Comparison of ENCODE assay signal across 24 cellular contexts in genomic region chr7:74181821-74182220, GRCh38. TPM values are rescaled to one million over a fixed set of nuclear protein-coding genes. Genes with fewer than 3 reads are reported as not detected.
A peak's percentile ranks its signal among the peaks of the same experiment; 100 is the strongest.
DNase-seq lines count a peak whose midpoint lies in the region; ATAC-seq and TF ChIP-seq lines count a peak whose summit lies in the region.
"Had no signal": no experiment of that assay in that cellular context is flagged by ENCODE, and none has a peak within 500 bp of the region (broad histone marks: within the 10 kb centered on the region; RNA-seq: fewer than 3 reads in every experiment).

No MANE protein-coding gene starts in this region.

- POLR2A ChIA-PET in naive thymus-derived CD4-positive, alpha-beta T cell (lab: Charles Lee): interaction anchor here (3.4 kb wide), 1 partner anchor 8 kb away, joined by 32 read pairs; the partner anchor contains the start of gene EIF4H

- DNase-seq in cardiac muscle cell (ENCODE audit: low read depth in 1 of 2, low spot score in 1 of 2) (no peak), heart left ventricle (no peak), RWPE2 (ENCODE audit: low spot score) (no peak), upper lobe of left lung (no peak), NCI-H2081 treated with DMSO at 0.1 percent for 48 hours (lab: John Stamatoyannopoulos, UW) (no peak)
- no peak for DNase-seq in naive thymus-derived CD4-positive, alpha-beta T cell
- no peak for DNase-seq in activated CD8-positive, alpha-beta memory T cell treated with anti-CD3 and anti-CD28 coated beads, Interleukin-2, amount 50 U/mL, for 48 hours
- DNase-seq: ACHN; activated CD4-positive, alpha-beta T cell treated with anti-CD3 and anti-CD28 coated beads for 4 hours; activated CD8-positive, alpha-beta memory T cell treated with anti-CD3 and anti-CD28 coated beads, Interleukin-2, amount 10 ng/mL, durations not matched to agents 7 days and 5 days; activated effector memory CD4-positive, alpha-beta T cell treated with Interleukin-2 at 50 U/mL for 16 hours; amygdala; C1 segment of cervical spinal cord; KBM-7; kidney glomerular epithelial cell; mesenchymal stem cell; MV-4-11; naive B cell; NCI-H1694; SHP77 treated with DMSO at 0.1 percent for 48 hours; stomach had no signal

- TF ChIP-seq CTCF in cardiac muscle cell (IDR thresholded peaks at IDR 0.05; ENCODE audit: low read depth, low read length) (no peak), heart left ventricle (IDR thresholded peaks at IDR 0.05) (no peak), RWPE2 (IDR thresholded peaks at IDR 0.05; ENCODE audit: poor library complexity, severe bottlenecking) (no peak), upper lobe of left lung (IDR thresholded peaks at IDR 0.05) (no peak)

- peak overlapping the region in 4 of 10 donors; percentile 36 to 75 (median 60) for H3K4me3 Mint-ChIP-seq in naive thymus-derived CD4-positive, alpha-beta T cell
- H3K4me3 Mint-ChIP-seq: activated CD8-positive, alpha-beta memory T cell treated with anti-CD3 and anti-CD28 coated beads, Interleukin-2, amount 10 ng/mL, durations not matched to agents 7 days and 5 days; dendritic cell treated with granulocyte-macrophage colony-stimulating factor and Interleukin-4, amounts not matched to agents 40 ng/mL and 50 ng/mL, for 4 days; type B pancreatic cell had no signal

- H3K27me3 ChIP-seq in cardiac muscle cell: no peaks in the 10 kb centered on the region
- H3K27me3 ChIP-seq in heart left ventricle: no peaks in the 10 kb centered on the region
- no peaks in the 10 kb centered on the region for H3K27me3 ChIP-seq in RWPE2 (ENCODE audit: insufficient read depth, poor library complexity, severe bottlenecking)
- no peaks in the 10 kb centered on the region for H3K27me3 ChIP-seq in naive thymus-derived CD4-positive, alpha-beta T cell (ENCODE audit: control insufficient read depth in 2 of 2, insufficient read depth in 2 of 2, low read length in 2 of 2)
- H3K27me3 ChIP-seq in upper lobe of left lung: no peaks in the 10 kb centered on the region
- H3K27me3 ChIP-seq: stomach had no signal

- no peak overlapping the region for H3K4me3 ChIP-seq in cardiac muscle cell
- no peak overlapping the region for H3K4me3 ChIP-seq in heart left ventricle
- H3K4me3 ChIP-seq in RWPE2 (ENCODE audit: severe bottlenecking): no peak overlapping the region
- no peak overlapping the region for H3K4me3 ChIP-seq in naive thymus-derived CD4-positive, alpha-beta T cell (ENCODE audit: low read length)
- no peak overlapping the region for H3K4me3 ChIP-seq in upper lobe of left lung
- H3K4me3 ChIP-seq: stomach had no signal

- peaks cover 28% of the 10 kb centered on the region for H3K4me1 ChIP-seq in cardiac muscle cell (ENCODE audit: low read depth)
- peaks cover 20 to 97% (median 87%) of the 10 kb centered on the region in 12 donors for H3K4me1 ChIP-seq in heart left ventricle
- peaks cover 53% of the 10 kb centered on the region for H3K4me1 ChIP-seq in RWPE2 (ENCODE audit: insufficient read depth, poor library complexity, severe bottlenecking)
- peaks cover 50 to 92% of the 10 kb centered on the region in 2 donors for H3K4me1 ChIP-seq in naive thymus-derived CD4-positive, alpha-beta T cell (ENCODE audit: control insufficient read depth in 2 of 2, insufficient read depth in 2 of 2, low read length in 2 of 2)
- H3K4me1 ChIP-seq in upper lobe of left lung: peaks cover 91 to 96% (median 94%) of the 10 kb centered on the region in 4 donors

- 68 to 73% (median 72%) methylated on average over 5 of the region's 5 CpGs for WGBS in heart left ventricle, 4 donors
- WGBS in upper lobe of left lung, 2 donors: 58 to 67% methylated on average over 4 to 5 of the region's 5 CpGs

- H3K9me3 ChIP-seq in cardiac muscle cell (ENCODE audit: low read depth): no peaks in the 10 kb centered on the region
- no peaks in the 10 kb centered on the region for H3K9me3 ChIP-seq in heart left ventricle
- no peaks in the 10 kb centered on the region for H3K9me3 ChIP-seq in RWPE2 (ENCODE audit: severe bottlenecking)
- no peaks in the 10 kb centered on the region for H3K9me3 ChIP-seq in naive thymus-derived CD4-positive, alpha-beta T cell (ENCODE audit: control insufficient read depth in 2 of 3, low read length in 3 of 3)
- H3K9me3 ChIP-seq in upper lobe of left lung: no peaks in the 10 kb centered on the region
- H3K9me3 ChIP-seq: stomach had no signal

- H3K4me1 Mint-ChIP-seq in naive thymus-derived CD4-positive, alpha-beta T cell: peaks cover 68 to 100% (median 88%) of the 10 kb centered on the region in 7 donors

- TF ChIP-seq EP300 in upper lobe of left lung (IDR thresholded peaks at IDR 0.05): no peak

- H3K36me3 ChIP-seq in cardiac muscle cell (no peaks in the 10 kb centered on the region), heart left ventricle (peaks cover 0 to 72% (median 23%) of the 10 kb centered on the region in 9 donors), RWPE2 (ENCODE audit: low read depth) (peaks cover 77% of the 10 kb centered on the region), upper lobe of left lung (peaks cover 0 to 25% (median under 1%) of the 10 kb centered on the region in 4 donors)
- peaks cover 0 to 9% (median 0%) of the 10 kb centered on the region in 3 experiments for H3K36me3 ChIP-seq in naive thymus-derived CD4-positive, alpha-beta T cell (ENCODE audit: control insufficient read depth in 2 of 3, insufficient read depth in 3 of 3, low read length in 3 of 3)

- intact Hi-C loops in heart left ventricle (cut with DNase I): loop anchor here in 5 of 10 donors (10.0 kb wide), 3 partner anchors 107 to 317 kb away; partner anchors contain the start of gene TMEM270 (in 3 of the 5)
- intact Hi-C loops in naive thymus-derived CD4-positive, alpha-beta T cell (cut with micrococcal nuclease): loop anchor here in 1 of 2 donors (2.0 kb wide), 1 partner anchor 113 kb away; no protein-coding TSS in a partner anchor

- ATAC-seq in heart left ventricle (no peak), RWPE2 (ENCODE audit: low read depth) (no peak), GM18870 (IDR thresholded peaks at IDR 0.05; ENCODE audit: unreplicated experiment) (no peak), upper lobe of left lung (ENCODE audit: low FRiP score in 2 of 2) (no peak)
- no peak for ATAC-seq in naive thymus-derived CD4-positive, alpha-beta T cell
- ATAC-seq: activated CD8-positive, alpha-beta memory T cell treated with anti-CD3 and anti-CD28 coated beads, Interleukin-2, amount 10 ng/mL, durations not matched to agents 7 days and 5 days had no signal

- no peak for TF ChIP-seq POLR2A in heart left ventricle (IDR thresholded peaks at IDR 0.05)
- TF ChIP-seq POLR2A in upper lobe of left lung (IDR thresholded peaks at IDR 0.05): no peak

- CTCF ChIA-PET in naive thymus-derived CD4-positive, alpha-beta T cell (lab: Charles Lee): interaction anchor here (0.9 kb wide), 1 partner anchor 12 kb away, joined by 4 read pairs; no protein-coding TSS in a partner anchor

- H3K27ac Mint-ChIP-seq in naive thymus-derived CD4-positive, alpha-beta T cell: peak overlapping the region in 1 of 9 donors; percentile 77

- no peaks in the 10 kb centered on the region for H3K27me3 Mint-ChIP-seq in naive thymus-derived CD4-positive, alpha-beta T cell
- H3K27me3 Mint-ChIP-seq: activated CD8-positive, alpha-beta memory T cell treated with anti-CD3 and anti-CD28 coated beads, Interleukin-2, amount 10 ng/mL, durations not matched to agents 7 days and 5 days; dendritic cell treated with granulocyte-macrophage colony-stimulating factor and Interleukin-4, amounts not matched to agents 40 ng/mL and 50 ng/mL, for 4 days; naive B cell; type B pancreatic cell had no signal

- H3K36me3 Mint-ChIP-seq in naive thymus-derived CD4-positive, alpha-beta T cell: peaks cover 0 to 34% (median 10%) of the 10 kb centered on the region in 5 donors

- H3K9me3 Mint-ChIP-seq in naive thymus-derived CD4-positive, alpha-beta T cell: no peaks in the 10 kb centered on the region
- H3K9me3 Mint-ChIP-seq: dendritic cell treated with granulocyte-macrophage colony-stimulating factor and Interleukin-4, amounts not matched to agents 40 ng/mL and 50 ng/mL, for 4 days; naive B cell; type B pancreatic cell had no signal

- H3K27ac ChIP-seq in cardiac muscle cell (peak overlapping the region; percentile 73), heart left ventricle (peak overlapping the region in 1 of 12 donors; percentile 49), RWPE2 (ENCODE audit: poor library complexity, severe bottlenecking) (peak overlapping the region; percentile 44), upper lobe of left lung (peak overlapping the region in 1 of 4 donors; percentile 7)
- peak overlapping the region; percentile 34 for H3K27ac ChIP-seq in naive thymus-derived CD4-positive, alpha-beta T cell (ENCODE audit: low read depth, low read length)

RNA-seq across cellular contexts. Expression of gene EIF4H, which starts 7.7 kb away (rescaled TPM):
- total RNA-seq in cardiac muscle cell (314 and 330 TPM in 2 replicates), heart left ventricle (100 to 1,000 TPM; 166 to 216 (median 196) TPM), upper lobe of left lung (100 to 1,000 TPM; 123 to 238 (median 203) TPM)
- polyA plus RNA-seq in cardiac muscle cell (323 and 395 TPM in 2 replicates), heart left ventricle (100 to 1,000 TPM in 1 of 2 donors, 10 to 100 TPM in 1; 89.0 to 255 TPM)
- total RNA-seq in naive thymus-derived CD4-positive, alpha-beta T cell: 100 to 1,000 TPM; 163 to 284 (median 223) TPM
- 100 to 1,000 TPM; 256 to 280 TPM for polyA plus RNA-seq in naive thymus-derived CD4-positive, alpha-beta T cell

RNA-seq across cellular contexts. Expression of gene LAT2, which starts 28.0 kb away (rescaled TPM):
- 0.63 and 1.1 TPM in 2 replicates for total RNA-seq in cardiac muscle cell
- 0.86 and 0.94 TPM in 2 replicates for polyA plus RNA-seq in cardiac muscle cell
- 10 to 100 TPM in 1 of 9 donors, 1 to 10 TPM in 8; 1.0 to 20.8 (median 1.5) TPM for total RNA-seq in heart left ventricle
- 1 to 10 TPM; 1.7 to 2.9 TPM for polyA plus RNA-seq in heart left ventricle
- total RNA-seq in naive thymus-derived CD4-positive, alpha-beta T cell: 10 to 100 TPM in 3 of 5 experiments, 1 to 10 TPM in 2; 2.6 to 67.0 (median 10.5) TPM
- 1 to 10 TPM in 1 of 2 donors, under 1 TPM in 1; 0.69 to 1.5 TPM for polyA plus RNA-seq in naive thymus-derived CD4-positive, alpha-beta T cell
- 10 to 100 TPM; 15.2 to 77.1 (median 34.7) TPM for total RNA-seq in upper lobe of left lung
